1 cellular context compared by ENCODE assay signal in the genomic region with DNA sequence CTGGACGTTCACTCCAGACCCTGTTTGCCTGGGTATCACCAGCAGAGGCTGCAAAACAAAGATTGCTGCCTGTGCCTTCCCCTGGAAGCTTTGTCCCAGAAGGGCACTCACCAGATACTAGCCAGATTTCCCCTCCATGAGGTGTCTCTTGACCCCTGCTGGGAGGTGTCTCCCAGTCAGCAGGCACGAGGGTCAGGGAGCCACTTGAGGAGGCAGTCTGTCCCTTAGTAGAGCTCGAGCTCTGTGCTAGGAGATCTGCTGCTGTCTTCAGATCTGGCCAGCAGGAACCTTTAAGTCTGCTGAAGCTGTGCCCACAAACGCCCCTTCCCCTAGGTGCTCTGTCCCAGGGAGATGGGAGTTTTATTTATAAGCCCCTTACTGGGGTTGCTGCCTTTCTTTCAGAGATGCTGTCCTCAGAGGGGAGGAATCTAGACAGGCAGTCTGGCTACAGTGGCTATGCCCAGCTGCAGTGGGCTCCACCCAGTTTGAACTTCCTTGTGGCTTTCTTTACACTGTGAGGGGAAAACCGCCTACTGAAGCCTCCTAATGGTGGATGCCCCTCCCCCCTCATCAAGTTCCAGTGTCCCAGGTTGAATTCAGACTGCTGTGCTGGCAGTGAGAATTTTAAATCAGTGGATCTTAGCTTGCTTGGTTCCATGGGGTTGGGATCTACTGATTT.
TF ChIP-seq lines count a peak whose summit lies in the region.

No MANE protein-coding gene starts in this region.

TF ChIP-seq in GM23338, 12 proteins besides CTCF, POLR2A, EP300 and RAD21 (continued from another document):
- TF ChIP-seq, protein P1, sequence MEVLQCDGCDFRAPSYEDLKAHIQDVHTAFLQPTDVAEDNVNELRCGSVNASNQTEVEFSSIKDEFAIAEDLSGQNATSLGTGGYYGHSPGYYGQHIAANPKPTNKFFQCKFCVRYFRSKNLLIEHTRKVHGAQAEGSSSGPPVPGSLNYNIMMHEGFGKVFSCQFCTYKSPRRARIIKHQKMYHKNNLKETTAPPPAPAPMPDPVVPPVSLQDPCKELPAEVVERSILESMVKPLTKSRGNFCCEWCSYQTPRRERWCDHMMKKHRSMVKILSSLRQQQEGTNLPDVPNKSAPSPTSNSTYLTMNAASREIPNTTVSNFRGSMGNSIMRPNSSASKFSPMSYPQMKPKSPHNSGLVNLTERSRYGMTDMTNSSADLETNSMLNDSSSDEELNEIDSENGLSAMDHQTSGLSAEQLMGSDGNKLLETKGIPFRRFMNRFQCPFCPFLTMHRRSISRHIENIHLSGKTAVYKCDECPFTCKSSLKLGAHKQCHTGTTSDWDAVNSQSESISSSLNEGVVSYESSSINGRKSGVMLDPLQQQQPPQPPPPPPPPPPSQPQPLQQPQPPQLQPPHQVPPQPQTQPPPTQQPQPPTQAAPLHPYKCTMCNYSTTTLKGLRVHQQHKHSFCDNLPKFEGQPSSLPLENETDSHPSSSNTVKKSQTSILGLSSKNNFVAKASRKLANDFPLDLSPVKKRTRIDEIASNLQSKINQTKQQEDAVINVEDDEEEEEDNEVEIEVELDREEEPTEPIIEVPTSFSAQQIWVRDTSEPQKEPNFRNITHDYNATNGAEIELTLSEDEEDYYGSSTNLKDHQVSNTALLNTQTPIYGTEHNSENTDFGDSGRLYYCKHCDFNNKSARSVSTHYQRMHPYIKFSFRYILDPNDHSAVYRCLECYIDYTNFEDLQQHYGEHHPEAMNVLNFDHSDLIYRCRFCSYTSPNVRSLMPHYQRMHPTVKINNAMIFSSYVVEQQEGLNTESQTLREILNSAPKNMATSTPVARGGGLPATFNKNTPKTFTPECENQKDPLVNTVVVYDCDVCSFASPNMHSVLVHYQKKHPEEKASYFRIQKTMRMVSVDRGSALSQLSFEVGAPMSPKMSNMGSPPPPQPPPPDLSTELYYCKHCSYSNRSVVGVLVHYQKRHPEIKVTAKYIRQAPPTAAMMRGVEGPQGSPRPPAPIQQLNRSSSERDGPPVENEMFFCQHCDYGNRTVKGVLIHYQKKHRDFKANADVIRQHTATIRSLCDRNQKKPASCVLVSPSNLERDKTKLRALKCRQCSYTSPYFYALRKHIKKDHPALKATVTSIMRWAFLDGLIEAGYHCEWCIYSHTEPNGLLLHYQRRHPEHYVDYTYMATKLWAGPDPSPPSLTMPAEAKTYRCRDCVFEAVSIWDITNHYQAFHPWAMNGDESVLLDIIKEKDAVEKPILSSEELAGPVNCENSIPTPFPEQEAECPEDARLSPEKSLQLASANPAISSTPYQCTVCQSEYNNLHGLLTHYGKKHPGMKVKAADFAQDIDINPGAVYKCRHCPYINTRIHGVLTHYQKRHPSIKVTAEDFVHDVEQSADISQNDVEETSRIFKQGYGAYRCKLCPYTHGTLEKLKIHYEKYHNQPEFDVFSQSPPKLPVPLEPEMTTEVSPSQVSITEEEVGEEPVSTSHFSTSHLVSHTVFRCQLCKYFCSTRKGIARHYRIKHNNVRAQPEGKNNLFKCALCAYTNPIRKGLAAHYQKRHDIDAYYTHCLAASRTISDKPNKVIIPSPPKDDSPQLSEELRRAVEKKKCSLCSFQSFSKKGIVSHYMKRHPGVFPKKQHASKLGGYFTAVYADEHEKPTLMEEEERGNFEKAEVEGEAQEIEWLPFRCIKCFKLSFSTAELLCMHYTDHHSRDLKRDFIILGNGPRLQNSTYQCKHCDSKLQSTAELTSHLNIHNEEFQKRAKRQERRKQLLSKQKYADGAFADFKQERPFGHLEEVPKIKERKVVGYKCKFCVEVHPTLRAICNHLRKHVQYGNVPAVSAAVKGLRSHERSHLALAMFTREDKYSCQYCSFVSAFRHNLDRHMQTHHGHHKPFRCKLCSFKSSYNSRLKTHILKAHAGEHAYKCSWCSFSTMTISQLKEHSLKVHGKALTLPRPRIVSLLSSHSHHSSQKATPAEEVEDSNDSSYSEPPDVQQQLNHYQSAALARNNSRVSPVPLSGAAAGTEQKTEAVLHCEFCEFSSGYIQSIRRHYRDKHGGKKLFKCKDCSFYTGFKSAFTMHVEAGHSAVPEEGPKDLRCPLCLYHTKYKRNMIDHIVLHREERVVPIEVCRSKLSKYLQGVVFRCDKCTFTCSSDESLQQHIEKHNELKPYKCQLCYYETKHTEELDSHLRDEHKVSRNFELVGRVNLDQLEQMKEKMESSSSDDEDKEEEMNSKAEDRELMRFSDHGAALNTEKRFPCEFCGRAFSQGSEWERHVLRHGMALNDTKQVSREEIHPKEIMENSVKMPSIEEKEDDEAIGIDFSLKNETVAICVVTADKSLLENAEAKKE (CRISPR knock-in tag; IDR thresholded peaks at IDR 0.05), result no peak
- TF ChIP-seq, protein P2, sequence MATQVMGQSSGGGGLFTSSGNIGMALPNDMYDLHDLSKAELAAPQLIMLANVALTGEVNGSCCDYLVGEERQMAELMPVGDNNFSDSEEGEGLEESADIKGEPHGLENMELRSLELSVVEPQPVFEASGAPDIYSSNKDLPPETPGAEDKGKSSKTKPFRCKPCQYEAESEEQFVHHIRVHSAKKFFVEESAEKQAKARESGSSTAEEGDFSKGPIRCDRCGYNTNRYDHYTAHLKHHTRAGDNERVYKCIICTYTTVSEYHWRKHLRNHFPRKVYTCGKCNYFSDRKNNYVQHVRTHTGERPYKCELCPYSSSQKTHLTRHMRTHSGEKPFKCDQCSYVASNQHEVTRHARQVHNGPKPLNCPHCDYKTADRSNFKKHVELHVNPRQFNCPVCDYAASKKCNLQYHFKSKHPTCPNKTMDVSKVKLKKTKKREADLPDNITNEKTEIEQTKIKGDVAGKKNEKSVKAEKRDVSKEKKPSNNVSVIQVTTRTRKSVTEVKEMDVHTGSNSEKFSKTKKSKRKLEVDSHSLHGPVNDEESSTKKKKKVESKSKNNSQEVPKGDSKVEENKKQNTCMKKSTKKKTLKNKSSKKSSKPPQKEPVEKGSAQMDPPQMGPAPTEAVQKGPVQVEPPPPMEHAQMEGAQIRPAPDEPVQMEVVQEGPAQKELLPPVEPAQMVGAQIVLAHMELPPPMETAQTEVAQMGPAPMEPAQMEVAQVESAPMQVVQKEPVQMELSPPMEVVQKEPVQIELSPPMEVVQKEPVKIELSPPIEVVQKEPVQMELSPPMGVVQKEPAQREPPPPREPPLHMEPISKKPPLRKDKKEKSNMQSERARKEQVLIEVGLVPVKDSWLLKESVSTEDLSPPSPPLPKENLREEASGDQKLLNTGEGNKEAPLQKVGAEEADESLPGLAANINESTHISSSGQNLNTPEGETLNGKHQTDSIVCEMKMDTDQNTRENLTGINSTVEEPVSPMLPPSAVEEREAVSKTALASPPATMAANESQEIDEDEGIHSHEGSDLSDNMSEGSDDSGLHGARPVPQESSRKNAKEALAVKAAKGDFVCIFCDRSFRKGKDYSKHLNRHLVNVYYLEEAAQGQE (IDR thresholded peaks at IDR 0.05; ENCODE audit: unreplicated experiment), result no peak
- TF ChIP-seq, protein P3, sequence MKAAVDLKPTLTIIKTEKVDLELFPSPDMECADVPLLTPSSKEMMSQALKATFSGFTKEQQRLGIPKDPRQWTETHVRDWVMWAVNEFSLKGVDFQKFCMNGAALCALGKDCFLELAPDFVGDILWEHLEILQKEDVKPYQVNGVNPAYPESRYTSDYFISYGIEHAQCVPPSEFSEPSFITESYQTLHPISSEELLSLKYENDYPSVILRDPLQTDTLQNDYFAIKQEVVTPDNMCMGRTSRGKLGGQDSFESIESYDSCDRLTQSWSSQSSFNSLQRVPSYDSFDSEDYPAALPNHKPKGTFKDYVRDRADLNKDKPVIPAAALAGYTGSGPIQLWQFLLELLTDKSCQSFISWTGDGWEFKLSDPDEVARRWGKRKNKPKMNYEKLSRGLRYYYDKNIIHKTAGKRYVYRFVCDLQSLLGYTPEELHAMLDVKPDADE (IDR thresholded peaks at IDR 0.05), result no peak
- TF ChIP-seq POLR2AphosphoS5 (IDR thresholded peaks at IDR 0.05; ENCODE audit: low read depth), result no peak
- no peak for TF ChIP-seq JUNB (IDR thresholded peaks at IDR 0.05; ENCODE audit: unreplicated experiment)
- TF ChIP-seq ZNF114 (CRISPR knock-in tag; IDR thresholded peaks at IDR 0.05), result no peak
- TF ChIP-seq EZH2 (IDR thresholded peaks at IDR 0.05; ENCODE audit: low read depth, unreplicated experiment), result no peak
- TF ChIP-seq STAT1 (IDR thresholded peaks at IDR 0.05; ENCODE audit: unreplicated experiment), result no peak
- TF ChIP-seq ZNF331 (CRISPR knock-in tag; IDR thresholded peaks at IDR 0.05; ENCODE audit: low read depth), result no peak
